17 cellular contexts compared by ENCODE assay signal in the genomic region with DNA sequence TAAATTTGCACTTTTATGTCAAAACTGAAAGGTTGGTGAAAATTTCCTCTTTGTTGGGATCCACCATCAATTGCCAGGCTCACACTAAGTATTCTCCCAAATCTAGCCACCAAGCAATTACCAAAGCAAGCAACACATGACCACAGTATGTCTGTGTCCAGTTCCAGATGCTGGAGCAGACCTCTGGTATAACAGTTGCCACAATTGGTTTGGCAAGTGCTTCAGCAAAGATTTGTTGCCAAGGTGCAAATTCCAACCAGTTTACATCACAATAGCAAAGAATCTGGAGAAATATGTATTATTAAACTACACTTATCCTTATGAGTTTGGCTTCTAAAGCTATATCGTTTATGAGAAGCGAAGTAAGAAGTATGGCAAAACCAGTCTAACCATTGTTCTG. TPM values are rescaled to one million over a fixed set of nuclear protein-coding genes. Genes with fewer than 3 reads are reported as not detected.
DNase-seq lines count a peak whose midpoint lies in the region; ATAC-seq, FAIRE-seq and TF ChIP-seq lines count a peak whose summit lies in the region.
"Had no signal": no experiment of that assay in that cellular context is flagged by ENCODE, and none has a peak within 500 bp of the region (broad histone marks: within the 10 kb centered on the region; RNA-seq: fewer than 3 reads in every experiment).

No MANE protein-coding gene starts in this region.

- H3K36me3 Mint-ChIP-seq in T-helper 2 cell treated with Interferon-gamma antibody and Interleukin-4, amounts not matched to agents 5 μg/mL and 100 μg/mL, for 36 hours (ENCODE audit: low read depth) = peaks cover 20% of the 10 kb centered on the region
- H3K36me3 Mint-ChIP-seq: stimulated activated effector memory CD8-positive, alpha-beta T cell treated with anti-CD3 and anti-CD28 coated beads, Interleukin-12 subunit alpha, Interleukin-12 subunit beta, amount 100 ng/mL, for 72 hours had no signal

- H3K27ac Mint-ChIP-seq in T-helper 2 cell treated with Interferon-gamma antibody and Interleukin-4, amounts not matched to agents 5 μg/mL and 100 μg/mL, for 36 hours = no peak overlapping the region
- H3K27ac Mint-ChIP-seq: activated CD4-positive, alpha-beta memory T cell treated with anti-CD3 and anti-CD28 coated beads, Interleukin-2, amount 10 ng/mL, durations not matched to agents 7 days and 5 days; nephron progenitor cell; stimulated activated effector memory CD8-positive, alpha-beta T cell treated with anti-CD3 and anti-CD28 coated beads, Interleukin-12 subunit alpha, Interleukin-12 subunit beta, amount 100 ng/mL, for 72 hours had no signal

- H3K9me2 ChIP-seq in hepatocyte (replicated peaks; ENCODE audit: insufficient read depth) = no peaks in the 10 kb centered on the region

- no peak overlapping the region for H3K4me3 Mint-ChIP-seq in T-helper 2 cell treated with Interferon-gamma antibody and Interleukin-4, amounts not matched to agents 5 μg/mL and 100 μg/mL, for 36 hours
- H3K4me3 Mint-ChIP-seq: activated CD4-positive, alpha-beta memory T cell treated with anti-CD3 and anti-CD28 coated beads, Interleukin-2, amount 10 ng/mL, durations not matched to agents 7 days and 5 days; nephron progenitor cell; stimulated activated effector memory CD8-positive, alpha-beta T cell treated with anti-CD3 and anti-CD28 coated beads, Interleukin-12 subunit alpha, Interleukin-12 subunit beta, amount 100 ng/mL, for 72 hours had no signal

- H3K27ac ChIP-seq in pancreas (peak overlapping the region in 1 of 4 donors; percentile 32), hepatocyte (no peak overlapping the region)

- H3K27me3 Mint-ChIP-seq in T-helper 2 cell treated with Interferon-gamma antibody and Interleukin-4, amounts not matched to agents 5 μg/mL and 100 μg/mL, for 36 hours (ENCODE audit: low read depth) = no peaks in the 10 kb centered on the region
- H3K27me3 Mint-ChIP-seq: activated CD4-positive, alpha-beta memory T cell treated with anti-CD3 and anti-CD28 coated beads, Interleukin-2, amount 10 ng/mL, durations not matched to agents 7 days and 5 days had no signal

- no peaks in the 10 kb centered on the region for H3K9me3 ChIP-seq in pancreas
- no peaks in the 10 kb centered on the region for H3K9me3 ChIP-seq in hepatocyte (ENCODE audit: low read depth)

- no peak overlapping the region for H2AFZ ChIP-seq in hepatocyte

- no peak overlapping the region for H3K4me3 ChIP-seq in fibroblast of mammary gland (ENCODE audit: control insufficient read depth, low read depth, low read length)
- H3K4me3 ChIP-seq in pancreas = no peak overlapping the region
- no peak overlapping the region for H3K4me3 ChIP-seq in hepatocyte
- H3K4me3 ChIP-seq: K562 had no signal

- ATAC-seq in SK-N-SH treated with all-trans-retinoic acid at 6 μM for 48 hours = peak; percentile 82
- peak; percentile 56 to 84 (median 78) for ATAC-seq in pancreas
- no peak for ATAC-seq in HG02798 (IDR thresholded peaks at IDR 0.05; ENCODE audit: poor library complexity, unreplicated experiment)
- ATAC-seq in GM21717 (IDR thresholded peaks at IDR 0.05; ENCODE audit: unreplicated experiment) = no peak
- ATAC-seq: K562; stimulated activated effector memory CD8-positive, alpha-beta T cell treated with anti-CD3 and anti-CD28 coated beads, Interleukin-12 subunit alpha, Interleukin-12 subunit beta, amount 100 ng/mL, for 72 hours had no signal

- no peaks in the 10 kb centered on the region for H4K20me1 ChIP-seq in hepatocyte (ENCODE audit: insufficient read depth, poor library complexity, severe bottlenecking)

- H3K27me3 ChIP-seq in pancreas = no peaks in the 10 kb centered on the region
- no peaks in the 10 kb centered on the region for H3K27me3 ChIP-seq in hepatocyte

- H3K9me3 Mint-ChIP-seq in T-helper 2 cell treated with Interferon-gamma antibody and Interleukin-4, amounts not matched to agents 5 μg/mL and 100 μg/mL, for 36 hours = peaks cover 4% of the 10 kb centered on the region
- H3K9me3 Mint-ChIP-seq: stimulated activated effector memory CD8-positive, alpha-beta T cell treated with anti-CD3 and anti-CD28 coated beads, Interleukin-12 subunit alpha, Interleukin-12 subunit beta, amount 100 ng/mL, for 72 hours had no signal

- H3K4me1 ChIP-seq in pancreas (peaks cover 0 to 17% (median 0%) of the 10 kb centered on the region in 3 donors), hepatocyte (ENCODE audit: insufficient read depth) (no peaks in the 10 kb centered on the region)

- intact Hi-C loops in pancreas (cut with DNase I) = no loop called here

- 65 to 71% methylated on average over 2 of the region's 2 CpGs for WGBS in pancreas, 2 donors
- 91% methylated on average over 2 of the region's 2 CpGs for WGBS in hepatocyte (ENCODE audit: low lambda C conversion rate, missing lambda C conversion rate)

- peak; percentile 91 for DNase-seq in EH (ENCODE audit: low read depth)
- peak; percentile 94 for DNase-seq in fibroblast of mammary gland (ENCODE audit: low read depth)
- DNase-seq in pancreas = peak in 3 of 6 donors; percentile 28 to 43 (median 34)
- no peak for DNase-seq in hepatocyte (ENCODE audit: low spot score)
- DNase-seq in T-helper 2 cell treated with Interferon-gamma antibody and Interleukin-4, amounts not matched to agents 5 μg/mL and 100 μg/mL, for 36 hours (ENCODE audit: low spot score) = no peak
- DNase-seq: activated CD4-positive, alpha-beta memory T cell treated with anti-CD3 and anti-CD28 coated beads, Interleukin-2, amount 10 ng/mL, durations not matched to agents 7 days and 5 days; activated naive CD4-positive, alpha-beta T cell treated with anti-CD3 and anti-CD28 coated beads, Interleukin-2, amount 50 U/mL, for 16 hours; COR-L47; GOT3; NCI-H1930; nephron progenitor cell; T-helper 1 cell had no signal

- H3K4me2 ChIP-seq in hepatocyte = no peak overlapping the region

- peaks cover 4% of the 10 kb centered on the region for H3K79me2 ChIP-seq in hepatocyte

- H3K36me3 ChIP-seq in pancreas (no peaks in the 10 kb centered on the region), hepatocyte (replicated peaks; ENCODE audit: insufficient read depth, low read depth) (no peaks in the 10 kb centered on the region)

- no peak for FAIRE-seq in pancreas (lab: Jason Lieb, UNC)
- FAIRE-seq: K562 had no signal

- no peak for TF ChIP-seq CTCF in fibroblast of mammary gland (conservative IDR thresholded peaks at IDR 0.05; ENCODE audit: control insufficient read depth, insufficient read depth, low read depth, low read length)
- TF ChIP-seq CTCF in pancreas (IDR thresholded peaks at IDR 0.05) = no peak
- TF ChIP-seq CTCF in hepatocyte (IDR thresholded peaks at IDR 0.05; ENCODE audit: poor library complexity) = no peak

- H3K4me1 Mint-ChIP-seq in T-helper 2 cell treated with Interferon-gamma antibody and Interleukin-4, amounts not matched to agents 5 μg/mL and 100 μg/mL, for 36 hours (ENCODE audit: low read depth) = peaks cover 5% of the 10 kb centered on the region

TF ChIP-seq in SK-N-SH treated with all-trans-retinoic acid at 6 μM for 48 hours, 23 proteins besides CTCF, POLR2A, EP300 and RAD21:
- TF ChIP-seq ZFP30 (CRISPR knock-in tag; IDR thresholded peaks at IDR 0.05) (no peak), CSDC2 (CRISPR knock-in tag; IDR thresholded peaks at IDR 0.05) (no peak), PPARA (CRISPR knock-in tag; IDR thresholded peaks at IDR 0.05; ENCODE audit: borderline replicate concordance) (no peak), ESRRG (CRISPR knock-in tag; IDR thresholded peaks at IDR 0.05) (no peak), ZFP3 (CRISPR knock-in tag; IDR thresholded peaks at IDR 0.05) (no peak)
- TF ChIP-seq, protein P1, sequence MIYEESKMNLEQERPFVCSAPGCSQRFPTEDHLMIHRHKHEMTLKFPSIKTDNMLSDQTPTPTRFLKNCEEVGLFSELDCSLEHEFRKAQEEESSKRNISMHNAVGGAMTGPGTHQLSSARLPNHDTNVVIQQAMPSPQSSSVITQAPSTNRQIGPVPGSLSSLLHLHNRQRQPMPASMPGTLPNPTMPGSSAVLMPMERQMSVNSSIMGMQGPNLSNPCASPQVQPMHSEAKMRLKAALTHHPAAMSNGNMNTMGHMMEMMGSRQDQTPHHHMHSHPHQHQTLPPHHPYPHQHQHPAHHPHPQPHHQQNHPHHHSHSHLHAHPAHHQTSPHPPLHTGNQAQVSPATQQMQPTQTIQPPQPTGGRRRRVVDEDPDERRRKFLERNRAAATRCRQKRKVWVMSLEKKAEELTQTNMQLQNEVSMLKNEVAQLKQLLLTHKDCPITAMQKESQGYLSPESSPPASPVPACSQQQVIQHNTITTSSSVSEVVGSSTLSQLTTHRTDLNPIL (CRISPR knock-in tag; IDR thresholded peaks at IDR 0.05; ENCODE audit: low read depth) = no peak

RNA-seq across cellular contexts. Expression of gene GTF2H5, which starts 6.4 kb away (rescaled TPM):
- total RNA-seq in pancreas (10 to 100 TPM in 1 of 6 donors, 1 to 10 TPM in 5; 7.0 to 12.5 (median 8.7) TPM), hepatocyte (4.9 and 6.4 TPM in 2 replicates)
- polyA plus RNA-seq in pancreas (10 to 100 TPM in 1 of 2 donors, 1 to 10 TPM in 1; 3.8 to 11.9 TPM), hepatocyte (34.6 and 38.6 TPM in 2 replicates)

RNA-seq across cellular contexts. Expression of gene SERAC1, which starts 6.5 kb away (rescaled TPM):
- 10 to 100 TPM in 1 of 6 donors, 1 to 10 TPM in 5; 7.0 to 14.3 (median 8.1) TPM for total RNA-seq in pancreas
- 10 to 100 TPM in 1 of 2 donors, 1 to 10 TPM in 1; 6.3 to 13.1 TPM for polyA plus RNA-seq in pancreas
- 10.9 and 15.2 TPM in 2 replicates for total RNA-seq in hepatocyte
- polyA plus RNA-seq in hepatocyte = 4.9 and 10.5 TPM in 2 replicates

Comparison
In these comparisons a context has a peak if more than half of its experiments do, and no peak if none do; other contexts are left out.
1. DNase-seq: peak in EH (single experiment) and fibroblast of mammary gland (single experiment); none in hepatocyte (single experiment) and T-helper 2 cell treated with Interferon-gamma antibody and Interleukin-4, amounts not matched to agents 5 μg/mL and 100 μg/mL, for 36 hours (single experiment).
2. ATAC-seq: peak in SK-N-SH treated with all-trans-retinoic acid at 6 μM for 48 hours (single experiment) and pancreas (4 of 4); none in HG02798 (single experiment) and GM21717 (single experiment).